In genomic region chr3:140276698-140277097, GRCh38 we compare ENCODE assay signal across 8 cellular contexts.
DNase-seq lines count a peak whose midpoint lies in the region; ATAC-seq and TF ChIP-seq lines count a peak whose summit lies in the region.
"Had no signal": no experiment of that assay in that cellular context is flagged by ENCODE, and none has a peak within 500 bp of the region (broad histone marks: within the 10 kb centered on the region; RNA-seq: fewer than 3 reads in every experiment).

No MANE protein-coding gene starts in this region.

- no peaks in the 10 kb centered on the region for H3K4me1 ChIP-seq in trophoblast cell (ENCODE audit: control insufficient read depth in 1 of 2, insufficient read depth in 2 of 2, low read length in 2 of 2)
- H3K4me1 ChIP-seq in spleen: no peaks in the 10 kb centered on the region

- H3K36me3 ChIP-seq in trophoblast cell (ENCODE audit: control insufficient read depth in 1 of 2, insufficient read depth in 2 of 2, low read length in 2 of 2) (no peaks in the 10 kb centered on the region), spleen (no peaks in the 10 kb centered on the region)

- H3K79me2 ChIP-seq in trophoblast cell (ENCODE audit: control insufficient read depth, insufficient read depth, low read length, poor library complexity): no peaks in the 10 kb centered on the region

- no peak overlapping the region for H4K12ac ChIP-seq in trophoblast cell (ENCODE audit: low read depth, low read length)

- H3K4me3 ChIP-seq in GM12864 (ENCODE audit: low read depth, low read length): no peak overlapping the region
- H3K4me3 ChIP-seq in trophoblast cell (ENCODE audit: low read depth, low read length): no peak overlapping the region
- H3K4me3 ChIP-seq in spleen: no peak overlapping the region

- no peak overlapping the region for H3K4me2 ChIP-seq in trophoblast cell (ENCODE audit: low read length)

- H3K14ac ChIP-seq in trophoblast cell (ENCODE audit: low read length): no peak overlapping the region

- no peaks in the 10 kb centered on the region for H3K27me3 ChIP-seq in trophoblast cell (ENCODE audit: insufficient read depth, low read length)
- peaks cover 0 to 20% (median 0%) of the 10 kb centered on the region in 7 donors for H3K27me3 ChIP-seq in spleen (replicated peaks in 1 of 7)

- WGBS in trophoblast cell (ENCODE audit: extremely low coverage, insufficient coverage, insufficient read length): no CpG with 5 or more reads among the region's 3 CpGs
- 38 to 42% (median 41%) methylated on average over 3 of the region's 3 CpGs for WGBS in spleen, 5 donors

- H3K9ac ChIP-seq in trophoblast cell (ENCODE audit: low read length): no peak overlapping the region

- H3K23ac ChIP-seq in trophoblast cell (ENCODE audit: low read length): no peak overlapping the region

- DNase-seq in GM12864 (ENCODE audit: low read depth) (peak; percentile 1), NCI-H1436 treated with DMSO at 0.1 percent for 48 hours (lab: John Stamatoyannopoulos, UW) (peak; percentile 20), cerebellar cortex (ENCODE audit: low spot score) (peak; percentile 14), trophoblast cell (peak; percentile 7 to 52), spleen (no peak)
- DNase-seq in activated naive CD4-positive, alpha-beta T cell (lab: John Stamatoyannopoulos, UW): no peak

- TF ChIP-seq POLR2A in spleen (IDR thresholded peaks at IDR 0.05): no peak

- H3K9me3 ChIP-seq in trophoblast cell (ENCODE audit: insufficient read depth, low read depth, low read length) (no peaks in the 10 kb centered on the region), spleen (no peaks in the 10 kb centered on the region)

- no peaks in the 10 kb centered on the region for H3K79me1 ChIP-seq in trophoblast cell (ENCODE audit: low read length)

- H2BK120ac ChIP-seq in trophoblast cell (ENCODE audit: insufficient read depth, low read length, poor library complexity): no peak overlapping the region

- ATAC-seq in GM18873 (IDR thresholded peaks at IDR 0.05; ENCODE audit: low FRiP score, unreplicated experiment): no peak
- ATAC-seq: Right ventricle myocardium inferior had no signal

- H4K8ac ChIP-seq in trophoblast cell (ENCODE audit: low read depth, low read length): no peak overlapping the region

- peak; percentile 44 for TF ChIP-seq CTCF in GM12864 (IDR thresholded peaks at IDR 0.05; ENCODE audit: low read depth, low read length, missing control alignments)
- TF ChIP-seq CTCF in spleen (IDR thresholded peaks at IDR 0.05 in 8 of 11, conservative IDR thresholded peaks at IDR 0.05 in 3 of 11): no peak

- H2BK5ac ChIP-seq in trophoblast cell (ENCODE audit: low read depth, low read length, poor library complexity): no peak overlapping the region

- no peak overlapping the region for H3K18ac ChIP-seq in trophoblast cell (ENCODE audit: low read length)

- no peak overlapping the region for H2AFZ ChIP-seq in trophoblast cell (ENCODE audit: insufficient read depth, low read length, poor library complexity)

- H2BK12ac ChIP-seq in trophoblast cell (ENCODE audit: low read length): no peak overlapping the region

- no peak overlapping the region for H2AK5ac ChIP-seq in trophoblast cell (ENCODE audit: low read length)

- H4K91ac ChIP-seq in trophoblast cell (ENCODE audit: low read depth, low read length): no peak overlapping the region

- intact Hi-C loops in spleen (cut with DNase I; ENCODE audit: low total_unique reads): no loop called here

- H3K4ac ChIP-seq in trophoblast cell (ENCODE audit: low read depth, low read length): no peak overlapping the region

- no peak overlapping the region for H3K27ac ChIP-seq in trophoblast cell (ENCODE audit: low read depth, low read length)
- no peak overlapping the region for H3K27ac ChIP-seq in spleen

Comparison
In these comparisons a context has a peak if more than half of its experiments do, and no peak if none do; other contexts are left out.
1. DNase-seq: peak in GM12864 (single experiment), NCI-H1436 treated with DMSO at 0.1 percent for 48 hours (single experiment), cerebellar cortex (single experiment) and trophoblast cell (2 of 2); none in activated naive CD4-positive, alpha-beta T cell (0 of 4) and spleen (single experiment).